In genomic region chr21:32826317-32827167, GRCh38 we compare ENCODE assay signal across 9 cellular contexts. TPM values are rescaled to one million over a fixed set of nuclear protein-coding genes. Genes with fewer than 3 reads are reported as not detected.
DNase-seq lines count a peak whose midpoint lies in the region; ATAC-seq and TF ChIP-seq lines count a peak whose summit lies in the region.
"Had no signal": no experiment of that assay in that cellular context is flagged by ENCODE, and none has a peak within 500 bp of the region (broad histone marks: within the 10 kb centered on the region; RNA-seq: fewer than 3 reads in every experiment).

No MANE protein-coding gene starts in this region.

- H3K4me3 Mint-ChIP-seq in activated CD8-positive, alpha-beta T cell treated with anti-CD3 and anti-CD28 coated beads for 36 hours, result no peak overlapping the region
- H3K4me3 Mint-ChIP-seq: activated naive CD4-positive, alpha-beta T cell treated with anti-CD3 and anti-CD28 coated beads, Interleukin-2, amount 50 U/mL, for 24 hours had no signal

- H3K4me1 Mint-ChIP-seq in activated CD8-positive, alpha-beta T cell treated with anti-CD3 and anti-CD28 coated beads for 36 hours (ENCODE audit: low read depth), result no peaks in the 10 kb centered on the region

- no peaks in the 10 kb centered on the region for H3K4me1 ChIP-seq in foreskin keratinocyte

- ATAC-seq in activated CD8-positive, alpha-beta T cell treated with anti-CD3 and anti-CD28 coated beads for 36 hours, result peak; percentile 90
- ATAC-seq in foreskin keratinocyte, result peak; percentile 62
- peak; percentile 70 for ATAC-seq in omental fat pad (ENCODE audit: low FRiP score)
- ATAC-seq in HG02588 (IDR thresholded peaks at IDR 0.05; ENCODE audit: unreplicated experiment), result no peak

- H3K27me3 Mint-ChIP-seq in activated CD8-positive, alpha-beta T cell treated with anti-CD3 and anti-CD28 coated beads for 36 hours, result peaks cover 3% of the 10 kb centered on the region
- H3K27me3 Mint-ChIP-seq: activated naive CD4-positive, alpha-beta T cell treated with anti-CD3 and anti-CD28 coated beads, Interleukin-2, amount 50 U/mL, for 24 hours had no signal

- peaks cover 2% of the 10 kb centered on the region for H3K9me3 Mint-ChIP-seq in activated CD8-positive, alpha-beta T cell treated with anti-CD3 and anti-CD28 coated beads for 36 hours
- H3K9me3 Mint-ChIP-seq: activated naive CD4-positive, alpha-beta T cell treated with anti-CD3 and anti-CD28 coated beads, Interleukin-2, amount 50 U/mL, for 24 hours had no signal

- DNase-seq in Daoy (ENCODE audit: low read depth) (peak; percentile 59), HEK293T (ENCODE audit: extremely low spot score) (peak; percentile 66), NCI-H460 (ENCODE audit: extremely low read depth, low read depth) (peak; percentile 47), foreskin keratinocyte (peak; percentile 19 to 34), omental fat pad (ENCODE audit: low spot score) (no peak), dedifferentiated amniotic fluid mesenchymal stem cell (ENCODE audit: extremely low spot score) (no peak)
- peak; percentile 61 for DNase-seq in activated CD8-positive, alpha-beta T cell treated with anti-CD3 and anti-CD28 coated beads for 36 hours

- H3K27ac ChIP-seq in foreskin keratinocyte, result no peak overlapping the region

- no peak overlapping the region for H3K27ac Mint-ChIP-seq in activated CD8-positive, alpha-beta T cell treated with anti-CD3 and anti-CD28 coated beads for 36 hours
- H3K27ac Mint-ChIP-seq: activated naive CD4-positive, alpha-beta T cell treated with anti-CD3 and anti-CD28 coated beads, Interleukin-2, amount 50 U/mL, for 24 hours had no signal

- H3K36me3 Mint-ChIP-seq in activated CD8-positive, alpha-beta T cell treated with anti-CD3 and anti-CD28 coated beads for 36 hours (ENCODE audit: low read depth), result no peaks in the 10 kb centered on the region
- H3K36me3 Mint-ChIP-seq: activated naive CD4-positive, alpha-beta T cell treated with anti-CD3 and anti-CD28 coated beads, Interleukin-2, amount 50 U/mL, for 24 hours had no signal

- intact Hi-C loops in activated CD8-positive, alpha-beta T cell treated with anti-CD3 and anti-CD28 coated beads for 36 hours (cut with micrococcal nuclease), result loop anchor here (2.0 kb wide), 1 partner anchor 174 kb away; no protein-coding TSS in a partner anchor

- H3K27me3 ChIP-seq in foreskin keratinocyte, result no peaks in the 10 kb centered on the region

- POLR2A ChIA-PET in HEK293T (lab: Yijun Ruan, JAX), result no interaction called here
- POLR2A ChIA-PET in activated CD8-positive, alpha-beta T cell treated with anti-CD3 and anti-CD28 coated beads for 36 hours (lab: Charles Lee), result no interaction called here

- CTCF ChIA-PET in HEK293T (lab: Yijun Ruan, JAX), result interaction anchor here (0.6 to 1.0 kb wide), 5 partner anchors 42 to 373 kb away, joined by 3 to 6 read pairs (median 3); no protein-coding TSS in a partner anchor
- CTCF ChIA-PET in activated CD8-positive, alpha-beta T cell treated with anti-CD3 and anti-CD28 coated beads for 36 hours (lab: Charles Lee), result interaction anchor here (0.5 to 3.5 kb wide), 30 partner anchors 9 to 424 kb away, joined by 3 to 20 read pairs (median 4); no protein-coding TSS in a partner anchor

- TF ChIP-seq CTCF in activated CD8-positive, alpha-beta T cell treated with anti-CD3 and anti-CD28 coated beads for 36 hours (IDR thresholded peaks at IDR 0.05), result peak; percentile 69
- TF ChIP-seq CTCF in foreskin keratinocyte (conservative IDR thresholded peaks at IDR 0.05) (peak; percentile 65), omental fat pad (IDR thresholded peaks at IDR 0.05) (no peak)

TF ChIP-seq in HEK293T, 16 proteins besides CTCF, POLR2A, EP300 and RAD21:
- TF ChIP-seq ZNF384 (IDR thresholded peaks at IDR 0.05), result no peak
- TF ChIP-seq L3MBTL2 (conservative IDR thresholded peaks at IDR 0.05), result no peak
- TF ChIP-seq NFRKB (IDR thresholded peaks at IDR 0.05), result no peak
- no peak for TF ChIP-seq PKNOX1 (IDR thresholded peaks at IDR 0.05)
- no peak for TF ChIP-seq CTBP1 (IDR thresholded peaks at IDR 0.05; ENCODE audit: borderline replicate concordance)
- TF ChIP-seq ARNT (IDR thresholded peaks at IDR 0.05), result no peak
- TF ChIP-seq SP1 (IDR thresholded peaks at IDR 0.05), result no peak
- TF ChIP-seq LEF1 (IDR thresholded peaks at IDR 0.05; ENCODE audit: borderline replicate concordance), result no peak
- TF ChIP-seq FOXA1 (IDR thresholded peaks at IDR 0.05), result no peak
- no peak for TF ChIP-seq FOXM1 (IDR thresholded peaks at IDR 0.05; ENCODE audit: borderline replicate concordance)
- no peak for TF ChIP-seq FOXK2 (IDR thresholded peaks at IDR 0.05)

RNA-seq across cellular contexts. Expression of gene PAXBP1, which starts 55.0 kb away (rescaled TPM):
- 39.9 and 46.1 TPM in 2 replicates for total RNA-seq in Daoy (2014; rRNA removed; shearing (Covaris generic))
- total RNA-seq in NCI-H460 (2014; rRNA removed; shearing (Covaris generic)), result 27.0 and 34.3 TPM in 2 replicates
- polyA plus RNA-seq in NCI-H460 (2014; cell fraction: nucleus; rRNA removed), result 77.8 and 116 TPM in 2 replicates
- total RNA-seq in activated CD8-positive, alpha-beta T cell treated with anti-CD3 and anti-CD28 coated beads for 36 hours, result 10 to 100 TPM; 51.9 to 52.2 TPM
- total RNA-seq in foreskin keratinocyte (22.5 and 23.7 TPM in 2 replicates), omental fat pad (10 to 100 TPM; 27.8 to 56.0 (median 38.3) TPM)
- 6.3 and 7.8 TPM in 2 replicates for polyA plus RNA-seq in foreskin keratinocyte

Comparison
In these comparisons a context has a peak if more than half of its experiments do, and no peak if none do; other contexts are left out.
1. DNase-seq: peak in Daoy (single experiment), HEK293T (single experiment), NCI-H460 (single experiment), activated CD8-positive, alpha-beta T cell treated with anti-CD3 and anti-CD28 coated beads for 36 hours (single experiment) and foreskin keratinocyte (2 of 2); none in omental fat pad (single experiment) and dedifferentiated amniotic fluid mesenchymal stem cell (single experiment).
2. CTCF ChIP-seq: peak in activated CD8-positive, alpha-beta T cell treated with anti-CD3 and anti-CD28 coated beads for 36 hours (single experiment) and foreskin keratinocyte (single experiment); none in omental fat pad (0 of 3).